In the genomic region with DNA sequence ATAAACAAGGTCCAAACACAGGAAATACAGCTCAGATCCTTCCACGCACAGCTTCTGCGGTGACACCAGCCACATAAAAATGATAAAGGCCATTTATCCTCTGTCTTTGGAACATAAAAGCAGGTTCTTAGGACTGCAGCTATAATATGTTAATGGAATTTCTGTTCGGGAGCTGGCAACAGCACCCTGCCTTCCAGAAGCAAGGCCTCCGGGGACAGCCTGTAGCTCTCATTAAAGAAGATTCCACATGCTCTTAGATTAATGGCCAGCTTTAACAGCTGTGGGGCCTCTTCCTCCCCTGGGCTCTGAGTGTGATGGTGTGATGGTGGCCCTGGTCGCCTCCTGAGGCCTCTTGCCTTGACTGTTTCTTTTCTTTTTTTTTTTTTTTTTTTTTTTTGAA, we compare ENCODE assay signal across 20 cellular contexts.
DNase-seq lines count a peak whose midpoint lies in the region; ATAC-seq, FAIRE-seq and TF ChIP-seq lines count a peak whose summit lies in the region.
"Had no signal": no experiment of that assay in that cellular context is flagged by ENCODE, and none has a peak within 500 bp of the region (broad histone marks: within the 10 kb centered on the region; RNA-seq: fewer than 3 reads in every experiment).

No MANE protein-coding gene starts in this region.

- H3K4me3 ChIP-seq in SK-N-MC: no peak overlapping the region
- H3K4me3 ChIP-seq: A549; BLaER1 treated with 17β-estradiol and CSF1 and Interleukin-3, amounts not matched to agents 10 nM and 100 nM; GM12878 had no signal

- ATAC-seq in HG03432 (IDR thresholded peaks at IDR 0.05; ENCODE audit: unreplicated experiment): no peak
- ATAC-seq: A549; CD8-positive, alpha-beta T cell; GM12878 had no signal

- no peaks in the 10 kb centered on the region for H3K36me3 ChIP-seq in SK-N-MC (ENCODE audit: insufficient read depth, low read length)
- H3K36me3 ChIP-seq: BLaER1 treated with 17β-estradiol and CSF1 and Interleukin-3, amounts not matched to agents 10 nM and 100 nM had no signal

- no peak for TF ChIP-seq CTCF in D721Med (IDR thresholded peaks at IDR 0.05; ENCODE audit: insufficient read depth, missing control alignments)

- H3K27ac ChIP-seq in SK-N-MC: peak overlapping the region; percentile 72
- H3K27ac ChIP-seq: 22Rv1; A549; BLaER1 treated with 17β-estradiol and CSF1 and Interleukin-3, amounts not matched to agents 10 nM and 100 nM; HL-60 had no signal

- FAIRE-seq in D721Med (lab: Jason Lieb, UNC): no peak
- FAIRE-seq: A549, GM12878, H1 had no signal

- DNase-seq in NCI-H1694 treated with DMSO at 0.1 percent for 48 hours (lab: John Stamatoyannopoulos, UW): peak; percentile 5
- no peak for DNase-seq in NCI-H1694 (lab: John Stamatoyannopoulos, UW)
- peak; percentile 28 for DNase-seq in D721Med (ENCODE audit: insufficient read length, low spot score)
- no peak for DNase-seq in SK-N-MC (ENCODE audit: low read depth, low spot score)
- no peak for DNase-seq in epidermal melanocyte (ENCODE audit: insufficient read length, low spot score)
- no peak for DNase-seq in NCI-H345 treated with DMSO at 0.1 percent for 48 hours (lab: John Stamatoyannopoulos, UW; ENCODE audit: unreplicated experiment)
- DNase-seq: Calu3; CD8-positive, alpha-beta T cell; DMS 273 treated with DMSO at 0.1 percent for 48 hours; DMS53; DND-41; EL; H9 had no signal

- no peaks in the 10 kb centered on the region for H3K9me3 ChIP-seq in SK-N-MC (ENCODE audit: low read depth, low read length)
- H3K9me3 ChIP-seq: A549; BLaER1 treated with 17β-estradiol and CSF1 and Interleukin-3, amounts not matched to agents 10 nM and 100 nM had no signal

- no peak overlapping the region for H3K9ac ChIP-seq in SK-N-MC (ENCODE audit: insufficient read length)
- H3K9ac ChIP-seq: BLaER1 treated with 17β-estradiol and CSF1 and Interleukin-3, amounts not matched to agents 10 nM and 100 nM had no signal

Comparison
In these comparisons a context has a peak if more than half of its experiments do, and no peak if none do; other contexts are left out.
1. DNase-seq: peak in NCI-H1694 treated with DMSO at 0.1 percent for 48 hours (single experiment) and D721Med (single experiment); none in NCI-H1694 (single experiment), SK-N-MC (single experiment), epidermal melanocyte (single experiment) and NCI-H345 treated with DMSO at 0.1 percent for 48 hours (single experiment).